1 cellular context compared by ENCODE assay signal in the genomic region with DNA sequence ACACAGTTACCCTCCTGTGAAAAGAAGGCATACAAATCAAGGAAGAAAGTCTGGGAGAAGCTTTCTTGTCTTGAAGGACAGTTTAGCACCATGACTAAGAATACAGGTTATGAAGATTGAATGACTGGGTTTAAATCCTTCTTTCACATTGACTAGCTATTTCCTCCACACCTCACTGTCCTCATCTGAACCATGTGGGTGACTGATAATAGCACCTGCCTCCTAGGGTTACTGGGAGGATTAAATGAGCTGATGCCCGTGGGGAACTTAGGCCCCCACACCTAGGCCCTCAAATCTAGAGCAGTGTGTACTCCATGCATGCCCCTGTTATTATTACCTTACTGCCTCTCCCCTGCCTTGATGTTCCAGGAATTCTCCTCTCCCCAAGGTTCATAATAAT.
TF ChIP-seq lines count a peak whose summit lies in the region.

No MANE protein-coding gene starts in this region.

TF ChIP-seq in IMR-90, 13 proteins besides CTCF, POLR2A, EP300 and RAD21 (continued from another document):
- TF ChIP-seq, protein P1, sequence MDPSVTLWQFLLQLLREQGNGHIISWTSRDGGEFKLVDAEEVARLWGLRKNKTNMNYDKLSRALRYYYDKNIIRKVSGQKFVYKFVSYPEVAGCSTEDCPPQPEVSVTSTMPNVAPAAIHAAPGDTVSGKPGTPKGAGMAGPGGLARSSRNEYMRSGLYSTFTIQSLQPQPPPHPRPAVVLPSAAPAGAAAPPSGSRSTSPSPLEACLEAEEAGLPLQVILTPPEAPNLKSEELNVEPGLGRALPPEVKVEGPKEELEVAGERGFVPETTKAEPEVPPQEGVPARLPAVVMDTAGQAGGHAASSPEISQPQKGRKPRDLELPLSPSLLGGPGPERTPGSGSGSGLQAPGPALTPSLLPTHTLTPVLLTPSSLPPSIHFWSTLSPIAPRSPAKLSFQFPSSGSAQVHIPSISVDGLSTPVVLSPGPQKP (IDR thresholded peaks at IDR 0.05; ENCODE audit: borderline replicate concordance, low read depth, low read length), result no peak
- no peak for TF ChIP-seq CEBPB (IDR thresholded peaks at IDR 0.05; ENCODE audit: low read depth, low read length)
- TF ChIP-seq MAZ (IDR thresholded peaks at IDR 0.05; ENCODE audit: borderline replicate concordance, low read depth, low read length), result no peak
- TF ChIP-seq MXI1 (IDR thresholded peaks at IDR 0.05; ENCODE audit: borderline replicate concordance, low read depth, low read length), result no peak
- TF ChIP-seq RFX5 (IDR thresholded peaks at IDR 0.05; ENCODE audit: low read depth, low read length), result no peak
TF ChIP-seq in IMR-90: peak in this region for 0.
